ENCODE assay signal across 19 cellular contexts in the genomic region with DNA sequence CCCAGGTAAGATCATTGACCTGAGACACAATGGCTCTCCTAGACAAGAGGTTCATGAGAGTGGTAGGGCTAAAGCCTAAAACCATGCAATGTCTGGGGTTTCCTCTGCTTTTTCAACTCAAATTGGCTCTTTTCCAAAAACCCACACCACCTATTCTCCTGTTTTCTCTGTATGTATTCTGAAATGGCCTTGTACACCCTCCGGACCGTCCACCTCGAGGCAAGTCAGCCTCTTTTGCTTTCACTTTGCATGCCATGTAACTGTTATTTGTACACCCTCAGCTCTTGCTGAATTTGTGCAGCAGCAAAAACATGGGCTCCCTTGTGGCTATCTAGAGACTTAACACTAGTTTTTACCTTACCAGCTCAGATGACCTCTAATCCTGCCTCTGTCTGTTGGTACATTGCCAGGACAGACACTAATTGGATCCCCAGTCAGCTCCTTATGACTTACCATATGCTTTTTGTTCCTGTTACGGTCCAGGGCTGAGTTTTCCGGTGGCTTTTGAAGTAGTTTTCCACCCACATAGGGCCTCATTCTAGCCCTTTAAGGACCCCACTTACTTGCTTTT.
DNase-seq lines count a peak whose midpoint lies in the region; ATAC-seq, FAIRE-seq and TF ChIP-seq lines count a peak whose summit lies in the region.
"Had no signal": no experiment of that assay in that cellular context is flagged by ENCODE, and none has a peak within 500 bp of the region (broad histone marks: within the 10 kb centered on the region; RNA-seq: fewer than 3 reads in every experiment).

No MANE protein-coding gene starts in this region.

- H3K27me3 Mint-ChIP-seq in type B pancreatic cell: no peaks in the 10 kb centered on the region
- no peaks in the 10 kb centered on the region for H3K27me3 Mint-ChIP-seq in activated T-helper 17 cell treated with anti-CD3 and anti-CD28 coated beads, Interleukin-2, amount 50 U/mL, for 72 hours

- WGBS in H1 (ENCODE audit: extremely low coverage in 1 of 2, insufficient coverage in 1 of 2, insufficient read length in 1 of 2, insufficient replicate concordance in 2 of 2, low coverage in 1 of 2, low lambda C conversion rate in 2 of 2, missing lambda C conversion rate in 1 of 2), 2 experiments: 91% methylated on average over 5 of the region's 5 CpGs; no CpG with 5 or more reads in 1 of the 2 experiments

- no peak for TF ChIP-seq EP300 in H1 (IDR thresholded peaks at IDR 0.05; ENCODE audit: borderline replicate concordance in 1 of 2, low read depth in 2 of 2, low read length in 2 of 2)

- H3K27me3 ChIP-seq in H1 (replicated peaks in 1 of 4; ENCODE audit: control insufficient read depth in 3 of 4, extremely low read depth in 1 of 4, insufficient read depth in 3 of 4, low read length in 3 of 4): no peaks in the 10 kb centered on the region

- no peaks in the 10 kb centered on the region for H3K79me2 ChIP-seq in H1 (ENCODE audit: control insufficient read depth in 1 of 2, insufficient read depth in 2 of 2, low read length in 2 of 2)

- peak overlapping the region; percentile 10; the same call in 1 of the 2 replicates for H2BK12ac ChIP-seq in H1 (ENCODE audit: low read depth, low read length)

- no peak overlapping the region for H3K56ac ChIP-seq in H1 (replicated peaks; ENCODE audit: insufficient read length, low read depth, low read length)

- H2AK5ac ChIP-seq in H1 (ENCODE audit: low read depth, low read length): 0 out of 2 replicates have a peak overlapping the region, but pooled peaks have one; percentile 82

- H3K4me1 Mint-ChIP-seq in type B pancreatic cell (ENCODE audit: unreplicated experiment): peaks cover 3% of the 10 kb centered on the region
- H3K4me1 Mint-ChIP-seq in activated T-helper 17 cell treated with anti-CD3 and anti-CD28 coated beads, Interleukin-2, amount 50 U/mL, for 72 hours: no peaks in the 10 kb centered on the region

- H3K9ac ChIP-seq in H1 (replicated peaks in 1 of 4; ENCODE audit: extremely low read depth in 1 of 4, low read depth in 3 of 4, low read length in 3 of 4): no peak overlapping the region

- POLR2A ChIA-PET in H1 (lab: Charles Lee; ENCODE audit: partially characterized antibody): interaction anchor here (0.8 kb wide), 1 partner anchor 23 kb away, joined by 3 read pairs; no protein-coding TSS in a partner anchor

- H3K4me2 ChIP-seq in H1 (ENCODE audit: insufficient read depth in 1 of 2, low read depth in 2 of 2, low read length in 2 of 2): no peak overlapping the region

- ATAC-seq in HG03442 (IDR thresholded peaks at IDR 0.05; ENCODE audit: unreplicated experiment): no peak
- ATAC-seq in activated T-helper 17 cell treated with anti-CD3 and anti-CD28 coated beads, Interleukin-2, amount 50 U/mL, for 72 hours (replicated peaks): no peak
- ATAC-seq: GM12878 had no signal

- no peak overlapping the region for H4K8ac ChIP-seq in H1 (ENCODE audit: extremely low read depth, insufficient read depth, low read length)

- no peak overlapping the region for H2AFZ ChIP-seq in H1 (ENCODE audit: low read length)

- TF ChIP-seq POLR2A in H1 (IDR thresholded peaks at IDR 0.05; ENCODE audit: control extremely low read depth in 1 of 2, low read depth in 2 of 2, low read length in 2 of 2): no peak

- H3K27ac ChIP-seq in H1 (ENCODE audit: low read depth, low read length): no peak overlapping the region

- H3K4me3 ChIP-seq in H1 (ENCODE audit: extremely low read depth in 1 of 4, insufficient read depth in 2 of 4, low read depth in 3 of 4, low read length in 4 of 4): no peak overlapping the region
- H3K4me3 ChIP-seq: GM12878 had no signal

- no peak overlapping the region for H3K27ac Mint-ChIP-seq in type B pancreatic cell
- no peak overlapping the region for H3K27ac Mint-ChIP-seq in activated T-helper 17 cell treated with anti-CD3 and anti-CD28 coated beads, Interleukin-2, amount 50 U/mL, for 72 hours

- peaks cover 0 to 5% (median 3%) of the 10 kb centered on the region in 4 experiments; a peak in 3 of 7 replicates for H3K4me1 ChIP-seq in H1 (replicated peaks in 1 of 4; ENCODE audit: control insufficient read depth in 3 of 4, insufficient read depth in 4 of 4, low read length in 3 of 4)

- H2BK15ac ChIP-seq in H1 (ENCODE audit: low read length): no peak overlapping the region

- no peak overlapping the region for H3K4ac ChIP-seq in H1 (replicated peaks; ENCODE audit: insufficient read length, low read depth, low read length)

- H2BK5ac ChIP-seq in H1 (ENCODE audit: low read depth, low read length): no peak overlapping the region

- no peak overlapping the region for H2BK120ac ChIP-seq in H1 (replicated peaks; ENCODE audit: low read depth, low read length)

- H3K36me3 ChIP-seq in H1 (ENCODE audit: control insufficient read depth in 2 of 4, insufficient read depth in 4 of 4, low read length in 3 of 4): peaks cover 0 to 5% (median 0%) of the 10 kb centered on the region in 4 experiments; a peak in 2 of 8 replicates

- H3K14ac ChIP-seq in H1 (ENCODE audit: insufficient read length): no peak overlapping the region

- no peak overlapping the region for H2BK20ac ChIP-seq in H1 (ENCODE audit: low read length)

- no peaks in the 10 kb centered on the region for H3K79me1 ChIP-seq in H1 (ENCODE audit: low read depth, low read length)

- peak overlapping the region; percentile 19; the same call in 1 of the 2 replicates for H3K18ac ChIP-seq in H1 (ENCODE audit: extremely low read depth, low read length)

- H3K36me3 Mint-ChIP-seq in type B pancreatic cell: peaks cover 16% of the 10 kb centered on the region
- no peaks in the 10 kb centered on the region for H3K36me3 Mint-ChIP-seq in activated T-helper 17 cell treated with anti-CD3 and anti-CD28 coated beads, Interleukin-2, amount 50 U/mL, for 72 hours (ENCODE audit: low read depth)

- DNase-seq in NCI-H2171 treated with DMSO at 0.1 percent for 48 hours (lab: John Stamatoyannopoulos, UW) (peak; percentile 19), NCI-H2171 (lab: John Stamatoyannopoulos, UW) (no peak), NCI-H82 (lab: John Stamatoyannopoulos, UW) (peak; percentile 96), H1 (ENCODE audit: low read depth in 1 of 2, low spot score in 2 of 2) (no peak), type B pancreatic cell (ENCODE audit: extremely low spot score, unreplicated experiment) (no peak)
- no peak for DNase-seq in activated CD4-positive, alpha-beta T cell treated with anti-CD3 and anti-CD28 coated beads, Interleukin-2, amount 50 U/mL, for 1 hour
- DNase-seq: C1 segment of cervical spinal cord, DMS53, HCEC 1CT, KG1, NCI-H1092, NCI-H1694 treated with DMSO at 0.1 percent for 48 hours, NCI-H526 treated with DMSO at 0.1 percent for 48 hours, SHP77 treated with DMSO at 0.1 percent for 48 hours had no signal

- no peaks in the 10 kb centered on the region for H3K23me2 ChIP-seq in H1 (ENCODE audit: low read depth, low read length)

- H4K20me1 ChIP-seq in H1 (replicated peaks in 1 of 2; ENCODE audit: control insufficient read depth in 1 of 2, insufficient read depth in 2 of 2, low read length in 2 of 2): no peaks in the 10 kb centered on the region

- CTCF ChIA-PET in H1 (lab: Charles Lee; ENCODE audit: partially characterized antibody): interaction anchor here (0.9 to 1.7 kb wide), 3 partner anchors 32 to 71 kb away, joined by 3 to 4 read pairs (median 3); no protein-coding TSS in a partner anchor

- H4K5ac ChIP-seq in H1 (ENCODE audit: insufficient read length, low read depth, low read length): no peak overlapping the region

- H4K91ac ChIP-seq in H1 (replicated peaks; ENCODE audit: insufficient read length, low read length): no peak overlapping the region

- H3K23ac ChIP-seq in H1 (ENCODE audit: insufficient read length): no peak overlapping the region

- H3K9me3 ChIP-seq in H1 (ENCODE audit: insufficient read depth in 2 of 2, low read depth in 1 of 2, low read length in 1 of 2): peaks cover 13 to 18% of the 10 kb centered on the region in 2 experiments

- TF ChIP-seq CTCF in H1 (IDR thresholded peaks at IDR 0.05; ENCODE audit: control extremely low read depth in 1 of 3, insufficient read depth in 1 of 3, low read depth in 1 of 3, low read length in 3 of 3) (no peak), type B pancreatic cell (conservative IDR thresholded peaks at IDR 0.05) (no peak)

- H3K9me3 Mint-ChIP-seq in type B pancreatic cell: peaks cover 6% of the 10 kb centered on the region
- peaks cover 6% of the 10 kb centered on the region for H3K9me3 Mint-ChIP-seq in activated T-helper 17 cell treated with anti-CD3 and anti-CD28 coated beads, Interleukin-2, amount 50 U/mL, for 72 hours

- H3K4me3 Mint-ChIP-seq in type B pancreatic cell: peak overlapping the region; percentile 2
- no peak overlapping the region for H3K4me3 Mint-ChIP-seq in activated T-helper 17 cell treated with anti-CD3 and anti-CD28 coated beads, Interleukin-2, amount 50 U/mL, for 72 hours

- no peak for TF ChIP-seq RAD21 in H1 (IDR thresholded peaks at IDR 0.05 in 1 of 2, conservative IDR thresholded peaks at IDR 0.05 in 1 of 2; ENCODE audit: low read depth in 2 of 2, low read length in 2 of 2)

- FAIRE-seq in H1 (lab: Jason Lieb, UNC): no peak
- FAIRE-seq: GM12878, GM19239, RCC 7860 had no signal

TF ChIP-seq in H1, 55 proteins besides CTCF, POLR2A, EP300 and RAD21 (continues in another document):
- TF ChIP-seq KDM1A (IDR thresholded peaks at IDR 0.05; ENCODE audit: borderline replicate concordance, low read length): no peak
- no peak for TF ChIP-seq CBX5 (IDR thresholded peaks at IDR 0.05; ENCODE audit: low read depth, low read length)
- TF ChIP-seq RNF2 (IDR thresholded peaks at IDR 0.05; ENCODE audit: borderline replicate concordance, low read depth, low read length, missing control alignments, poor library complexity, severe bottlenecking): no peak
- TF ChIP-seq HDAC6 (IDR thresholded peaks at IDR 0.05; ENCODE audit: low read depth, low read length): no peak
- TF ChIP-seq NANOG (IDR thresholded peaks at IDR 0.05; ENCODE audit: insufficient read depth, low read depth, low read length, poor library complexity, severe bottlenecking): no peak
- TF ChIP-seq GABPA (IDR thresholded peaks at IDR 0.05; ENCODE audit: borderline replicate concordance, insufficient read depth, low read length): no peak
- no peak for TF ChIP-seq POLR2AphosphoS5 (IDR thresholded peaks at IDR 0.05; ENCODE audit: low read depth, low read length)
- TF ChIP-seq POU5F1 (IDR thresholded peaks at IDR 0.05; ENCODE audit: low read depth, low read length): no peak
- no peak for TF ChIP-seq TCF12 (IDR thresholded peaks at IDR 0.05; ENCODE audit: low read depth, low read length)
- no peak for TF ChIP-seq CTBP2 (IDR thresholded peaks at IDR 0.05; ENCODE audit: borderline replicate concordance, insufficient read depth, insufficient read length, low read length)
- TF ChIP-seq BACH1 (IDR thresholded peaks at IDR 0.05; ENCODE audit: low read length): no peak

Comparison
In these comparisons a context has a peak if more than half of its experiments do, and no peak if none do; other contexts are left out.
1. DNase-seq: peak in NCI-H2171 treated with DMSO at 0.1 percent for 48 hours (single experiment) and NCI-H82 (single experiment); none in NCI-H2171 (single experiment), H1 (0 of 2), type B pancreatic cell (single experiment) and activated CD4-positive, alpha-beta T cell treated with anti-CD3 and anti-CD28 coated beads, Interleukin-2, amount 50 U/mL, for 1 hour (single experiment).